9 cellular contexts compared by ENCODE assay signal in genomic region chr6:84033523-84034451, GRCh38. TPM values are rescaled to one million over a fixed set of nuclear protein-coding genes. Genes with fewer than 3 reads are reported as not detected.
DNase-seq lines count a peak whose midpoint lies in the region; FAIRE-seq and TF ChIP-seq lines count a peak whose summit lies in the region.
"Had no signal": no experiment of that assay in that cellular context is flagged by ENCODE, and none has a peak within 500 bp of the region (broad histone marks: within the 10 kb centered on the region; RNA-seq: fewer than 3 reads in every experiment).

MRAP2 (plus strand) TSS chr6:84033772; CDS start chr6:84055319, 21,547 bp downstream.

- no peaks in the 10 kb centered on the region for H3K79me2 ChIP-seq in astrocyte (ENCODE audit: insufficient read depth, low read length)
- no peaks in the 10 kb centered on the region for H3K79me2 ChIP-seq in smooth muscle cell (ENCODE audit: low read depth)

- peaks cover 6% of the 10 kb centered on the region for H3K9me3 Mint-ChIP-seq in astrocyte (ENCODE audit: unreplicated experiment)

- H3K9ac ChIP-seq in astrocyte (ENCODE audit: low read length) (peak within 1 kb of the TSS; percentile 57), smooth muscle cell (ENCODE audit: low read depth) (peak within 1 kb of the TSS; percentile 74)

- H3K9me3 ChIP-seq in astrocyte (ENCODE audit: insufficient read depth, low read depth, low read length), result no peaks in the 10 kb centered on the region
- H3K9me3 ChIP-seq in smooth muscle cell (replicated peaks; ENCODE audit: low read depth), result no peaks in the 10 kb centered on the region

- peak within 1 kb of the TSS; percentile 79 for H3K4me3 Mint-ChIP-seq in astrocyte (ENCODE audit: unreplicated experiment)

- TF ChIP-seq CTCF in astrocyte (IDR thresholded peaks at IDR 0.05; ENCODE audit: insufficient read depth, low read depth, low read length) (no peak), smooth muscle cell (IDR thresholded peaks at IDR 0.05; ENCODE audit: borderline replicate concordance, insufficient read depth, poor library complexity, severe bottlenecking) (no peak)

- H3K4me2 ChIP-seq in astrocyte (ENCODE audit: low read length) (peak within 1 kb of the TSS; percentile 90), smooth muscle cell (peak within 1 kb of the TSS; percentile 99)

- DNase-seq in stimulated activated CD4-positive, alpha-beta T cell treated with anti-CD3 and anti-CD28 coated beads, Interleukin-15, amount 100 ng/mL, for 24 hours, result peak; percentile 36
- DNase-seq in stimulated activated CD4-positive, alpha-beta T cell treated with anti-CD3 and anti-CD28 coated beads, Interleukin-12 subunit alpha, Interleukin-12 subunit beta, amount 100 ng/mL, for 4 hours, result no peak
- DNase-seq in LoVo (ENCODE audit: low spot score), result peak; percentile 18
- DNase-seq in astrocyte (ENCODE audit: low read depth), result peak; percentile 12
- peak; percentile 72 for DNase-seq in iPS-NIHi11 (ENCODE audit: low spot score)
- peak; percentile 26 for DNase-seq in smooth muscle cell (lab: John Stamatoyannopoulos, UW; ENCODE audit: unreplicated experiment)
- no peak for DNase-seq in GM19239 (ENCODE audit: insufficient read length, low spot score)
- no peak for DNase-seq in superior temporal gyrus (ENCODE audit: extremely low spot score)

- H3K27me3 ChIP-seq in astrocyte (ENCODE audit: insufficient read depth, low read length) (peaks cover 12% of the 10 kb centered on the region), smooth muscle cell (ENCODE audit: low read depth) (peaks cover 8% of the 10 kb centered on the region)

- H3K27ac ChIP-seq in astrocyte (ENCODE audit: low read depth, low read length) (no peak within 1 kb of the TSS), smooth muscle cell (ENCODE audit: low read depth) (no peak within 1 kb of the TSS)

- whole genome bisulfite sequencing in smooth muscle cell (ENCODE audit: low lambda C conversion rate), result 1% methylated on average over 62 of the region's 78 CpGs

- H3K4me1 ChIP-seq in astrocyte (ENCODE audit: insufficient read depth, low read length) (no peaks in the 10 kb centered on the region), smooth muscle cell (ENCODE audit: low read depth) (no peaks in the 10 kb centered on the region)

- H3K4me3 ChIP-seq in astrocyte (ENCODE audit: insufficient read depth, low read depth, low read length) (peak within 1 kb of the TSS; percentile 75), smooth muscle cell (peak within 1 kb of the TSS; percentile 92)

- H3K4me1 Mint-ChIP-seq in astrocyte (ENCODE audit: low read depth, unreplicated experiment), result no peaks in the 10 kb centered on the region

- peaks cover 1% of the 10 kb centered on the region for H3K36me3 Mint-ChIP-seq in astrocyte (ENCODE audit: low read depth, unreplicated experiment)

- FAIRE-seq in astrocyte (lab: Jason Lieb, UNC) (no peak), GM19239 (lab: Jason Lieb, UNC) (no peak)
- FAIRE-seq: GM18507 had no signal

- H3K27ac Mint-ChIP-seq in astrocyte (ENCODE audit: unreplicated experiment), result no peak within 1 kb of the TSS

- H3K36me3 ChIP-seq in astrocyte (ENCODE audit: insufficient read depth, low read length), result no peaks in the 10 kb centered on the region
- H3K36me3 ChIP-seq in smooth muscle cell (ENCODE audit: low read depth), result no peaks in the 10 kb centered on the region

- H3K27me3 Mint-ChIP-seq in astrocyte (ENCODE audit: low read depth, unreplicated experiment), result peaks cover 36% of the 10 kb centered on the region

- H3F3A ChIP-seq in smooth muscle cell (ENCODE audit: low read depth), result no peaks in the 10 kb centered on the region

- H4K20me1 ChIP-seq in astrocyte (ENCODE audit: insufficient read depth, low read length), result no peaks in the 10 kb centered on the region
- H4K20me1 ChIP-seq in smooth muscle cell (ENCODE audit: low read depth), result no peaks in the 10 kb centered on the region

- H2AFZ ChIP-seq in astrocyte (ENCODE audit: low read depth, low read length), result peak within 1 kb of the TSS; percentile 81
- peak within 1 kb of the TSS; percentile 100 for H2AFZ ChIP-seq in smooth muscle cell (ENCODE audit: low read depth)

RNA-seq across cellular contexts. Expression of gene MRAP2, which starts in this region (rescaled TPM):
- total RNA-seq in astrocyte, result 0.12 and 0.20 TPM in 2 replicates
- total RNA-seq in smooth muscle cell, result 16.7 and 20.5 TPM in 2 replicates
- polyA plus RNA-seq in smooth muscle cell, result 14.0 and 15.0 TPM in 2 replicates

Comparison
In these comparisons a context has a peak if more than half of its experiments do, and no peak if none do; other contexts are left out.
1. RNA of gene MRAP2 (total RNA-seq): 16.7 to 20.5 TPM in smooth muscle cell; 0.12 to 0.20 TPM in astrocyte; every median in the first group is over 10 times any median in the second.
2. DNase-seq: peak in stimulated activated CD4-positive, alpha-beta T cell treated with anti-CD3 and anti-CD28 coated beads, Interleukin-15, amount 100 ng/mL, for 24 hours (single experiment), LoVo (single experiment), iPS-NIHi11 (single experiment) and smooth muscle cell (single experiment); none in stimulated activated CD4-positive, alpha-beta T cell treated with anti-CD3 and anti-CD28 coated beads, Interleukin-12 subunit alpha, Interleukin-12 subunit beta, amount 100 ng/mL, for 4 hours (single experiment), GM19239 (single experiment) and superior temporal gyrus (single experiment).
3. Peak in DNase-seq, H3K4me3 ChIP-seq, H3K9ac ChIP-seq and H3K4me2 ChIP-seq in astrocyte; RNA of the gene not detected or under 1 TPM.